In genomic region chr14:103584326-103584915, GRCh38 we compare ENCODE assay signal across 22 cellular contexts. TPM values are rescaled to one million over a fixed set of nuclear protein-coding genes. Genes with fewer than 3 reads are reported as not detected.
DNase-seq lines count a peak whose midpoint lies in the region; ATAC-seq, FAIRE-seq and TF ChIP-seq lines count a peak whose summit lies in the region.
"Had no signal": no experiment of that assay in that cellular context is flagged by ENCODE, and none has a peak within 500 bp of the region (broad histone marks: within the 10 kb centered on the region; RNA-seq: fewer than 3 reads in every experiment).

No MANE protein-coding gene starts in this region.

- peak overlapping the region; percentile 67 for H3K27ac Mint-ChIP-seq in WTC11
- H3K27ac Mint-ChIP-seq: HFFc6 had no signal

- H3K79me2 ChIP-seq in HepG2 (ENCODE audit: insufficient read depth, low read length) = no peaks in the 10 kb centered on the region

- ATAC-seq in WTC11 (no peak), HepG2 (no peak), GM21360 (IDR thresholded peaks at IDR 0.05; ENCODE audit: unreplicated experiment) (no peak)
- ATAC-seq: HCT116 had no signal

- H4K20me1 ChIP-seq in HepG2 (ENCODE audit: insufficient read depth, low read length) = no peaks in the 10 kb centered on the region

- TF ChIP-seq EP300 in HepG2 (IDR thresholded peaks at IDR 0.05; ENCODE audit: low read depth in 2 of 2, low read length in 2 of 2) = no peak
- no peak for TF ChIP-seq EP300 in HepG2 (CRISPR knock-in tag; IDR thresholded peaks at IDR 0.05; ENCODE audit: borderline replicate concordance)

- no peaks in the 10 kb centered on the region for H3K27me3 Mint-ChIP-seq in WTC11 (ENCODE audit: low read depth)
- H3K27me3 Mint-ChIP-seq: CD4-positive, CD25-positive, alpha-beta regulatory T cell; CD8-positive, alpha-beta memory T cell; IgD-negative memory B cell had no signal

- TF ChIP-seq CTCF in RWPE1 (conservative IDR thresholded peaks at IDR 0.05; ENCODE audit: low read depth) (no peak), WTC11 (IDR thresholded peaks at IDR 0.05) (no peak), HepG2 (CRISPR knock-in tag; IDR thresholded peaks at IDR 0.05) (no peak), coronary artery (IDR thresholded peaks at IDR 0.05) (no peak)

- H3K27ac ChIP-seq in RWPE1 = peak overlapping the region; percentile 70
- no peak overlapping the region for H3K27ac ChIP-seq in HepG2 (ENCODE audit: extremely low read length, insufficient read depth, low read length)
- no peak overlapping the region for H3K27ac ChIP-seq in coronary artery

- no peak overlapping the region for H3K4me2 ChIP-seq in HepG2 (ENCODE audit: low read depth, low read length)

- no peak for TF ChIP-seq POLR2A in HepG2 (IDR thresholded peaks at IDR 0.05; ENCODE audit: insufficient read depth in 1 of 2, low read depth in 2 of 2, low read length in 2 of 2)

- H3K4me3 Mint-ChIP-seq in WTC11 = no peak overlapping the region
- H3K4me3 Mint-ChIP-seq: CD4-positive, CD25-positive, alpha-beta regulatory T cell; CD8-positive, alpha-beta memory T cell; HFFc6; IgD-negative memory B cell had no signal

- FAIRE-seq in HepG2 (lab: Jason Lieb, UNC) = no peak
- FAIRE-seq: A204.1, G401.6, GM12892, GM18507, HTR-8/SVneo had no signal

- H3K4me1 Mint-ChIP-seq in WTC11 = no peaks in the 10 kb centered on the region
- H3K4me1 Mint-ChIP-seq: IgD-negative memory B cell had no signal

- POLR2A ChIA-PET in RWPE1 (lab: Yijun Ruan, JAX; ENCODE audit: low non-redundant PET) = no interaction called here
- POLR2A ChIA-PET in WTC11 (lab: Charles Lee) = no interaction called here
- POLR2A ChIA-PET in HepG2 (lab: Yijun Ruan, JAX) = no interaction called here

- peaks cover 26% of the 10 kb centered on the region for H3K36me3 Mint-ChIP-seq in WTC11

- BruUV-seq in HepG2 (replicated peaks; lab: Mats Ljungman, UMichigan) = no TSS peak

- H3K9me3 ChIP-seq in HepG2 (ENCODE audit: low read length) = no peaks in the 10 kb centered on the region
- H3K9me3 ChIP-seq: BE2C had no signal

- no peak overlapping the region for H2AFZ ChIP-seq in HepG2 (ENCODE audit: low read length)

- 90% methylated on average over 11 of the region's 11 CpGs for WGBS in HepG2 (ENCODE audit: low lambda C conversion rate)

- no peak overlapping the region for H3K4me3 ChIP-seq in HepG2 (replicated peaks in 1 of 3; ENCODE audit: insufficient read depth in 1 of 3, low read depth in 2 of 3, low read length in 3 of 3)
- no peak overlapping the region for H3K4me3 ChIP-seq in coronary artery

- intact Hi-C loops in HepG2 (cut with micrococcal nuclease; ENCODE audit: unreplicated experiment) = no loop called here

- H3K9ac ChIP-seq in HepG2 (ENCODE audit: insufficient read depth, low read depth, low read length) = no peak overlapping the region

- in situ Hi-C loops in HepG2 (cut with HindIII; ENCODE audit: extremely low pct_ligation_motif_present, low pct_unique_long_range_greater_than_20kb) = no loop called here

- DNase-seq in RWPE1 (ENCODE audit: low spot score) (no peak), WTC11 (ENCODE audit: low spot score) (no peak), HepG2 (ENCODE audit: low spot score) (no peak), T-helper 2 cell (no peak), coronary artery (ENCODE audit: low spot score) (no peak)
- DNase-seq: ACHN; BE2C; C1 segment of cervical spinal cord; CD4-positive, CD25-positive, alpha-beta regulatory T cell; CD8-positive, alpha-beta memory T cell; COR-L47; GOT3; H7; HFFc6 had no signal

- H3K36me3 ChIP-seq in HepG2 (replicated peaks in 1 of 2; ENCODE audit: control insufficient read depth in 1 of 2, insufficient read depth in 2 of 2, low read length in 2 of 2) = peaks cover 0 to 4% of the 10 kb centered on the region in 2 experiments; a peak in 3 of 5 replicates

- H3K9me3 Mint-ChIP-seq in WTC11 = peaks cover 3% of the 10 kb centered on the region
- H3K9me3 Mint-ChIP-seq: CD4-positive, CD25-positive, alpha-beta regulatory T cell; CD8-positive, alpha-beta memory T cell; HFFc6; IgD-negative memory B cell had no signal

- peaks cover 10% of the 10 kb centered on the region for H3K4me1 ChIP-seq in HepG2 (ENCODE audit: insufficient read depth, low read length)
- H3K4me1 ChIP-seq: BE2C had no signal

- CTCF ChIA-PET in RWPE1 (lab: Yijun Ruan, JAX) (no interaction called here), WTC11 (lab: Charles Lee) (interaction anchor here (1.7 kb wide), 1 partner anchor 66 kb away, joined by 3 read pairs; no protein-coding TSS in a partner anchor), HepG2 (lab: Yijun Ruan, JAX; ENCODE audit: low intra/inter-chr PET ratio, low total read pairs) (no interaction called here)

- TF ChIP-seq RAD21 in HepG2 (CRISPR knock-in tag; IDR thresholded peaks at IDR 0.05) = no peak

- no peaks in the 10 kb centered on the region for H3K27me3 ChIP-seq in HepG2 (ENCODE audit: control insufficient read depth in 1 of 2, insufficient read depth in 2 of 2, low read length in 2 of 2)
- H3K27me3 ChIP-seq: BE2C had no signal

RNA-seq across cellular contexts. Expression of gene COA8, which starts 21.7 kb away (rescaled TPM):
- total RNA-seq in WTC11 (2021) (34.7 to 36.7 TPM (median 36.4 TPM) in 3 replicates), HepG2 (2016; rRNA removed; fragmentation: Illumina TruSeq; extraction: Trizol) (25.1 and 25.2 TPM in 2 replicates)
- 29.4 and 38.9 TPM in 2 replicates for total RNA-seq in HepG2 (2016; cell fraction: cytosol; rRNA removed; fragmentation: Illumina TruSeq; extraction: Trizol; ENCODE audit: low read depth)
- 25.7 and 29.2 TPM in 2 replicates for total RNA-seq in HepG2 (2016; cell fraction: insoluble cytoplasmic fraction; rRNA removed; fragmentation: Illumina TruSeq; extraction: Trizol)
- 46.6 and 48.0 TPM in 2 replicates for total RNA-seq in HepG2 (2016; cell fraction: membrane; rRNA removed; fragmentation: Illumina TruSeq; extraction: Trizol)
- total RNA-seq in HepG2 (2016; cell fraction: nucleus; rRNA removed; fragmentation: Illumina TruSeq; extraction: Trizol) = 11.0 and 15.0 TPM in 2 replicates
- polyA plus RNA-seq in HepG2 (2011; rRNA removed) = 10.9 and 14.0 TPM in 2 replicates
- 10.2 and 14.5 TPM in 2 replicates for polyA plus RNA-seq in HepG2 (2011; cell fraction: cytosol; rRNA removed)
- polyA plus RNA-seq in HepG2 (2011; cell fraction: nucleus; rRNA removed) = 2.6 and 3.1 TPM in 2 replicates
- polyA plus RNA-seq in HepG2 (2012) = 25.7 and 32.6 TPM in 2 replicates
- 63.7 and 73.8 TPM in 2 replicates for polyA plus RNA-seq in HepG2 (2016; cell fraction: cytosol; fragmentation: Illumina TruSeq; extraction: Trizol; ENCODE audit: low read depth)
- polyA plus RNA-seq in HepG2 (2016; cell fraction: insoluble cytoplasmic fraction; fragmentation: Illumina TruSeq; extraction: Trizol; ENCODE audit: low read depth) = 33.7 and 39.8 TPM in 2 replicates
- 52.0 and 59.9 TPM in 2 replicates for polyA plus RNA-seq in HepG2 (2016; cell fraction: membrane; fragmentation: Illumina TruSeq; extraction: Trizol; ENCODE audit: low read depth)
- 21.5 and 21.7 TPM in 2 replicates for polyA plus RNA-seq in HepG2 (2016; cell fraction: nucleus; fragmentation: Illumina TruSeq; extraction: Trizol; ENCODE audit: insufficient read depth, low read depth)
- polyA minus RNA-seq in HepG2 (2011; rRNA and poly(A)+ RNA removed; ENCODE audit: low replicate concordance) = 4.7 and 5.1 TPM in 2 replicates
- polyA minus RNA-seq in HepG2 (2011; cell fraction: cytosol; rRNA and poly(A)+ RNA removed) = 3.6 and 6.4 TPM in 2 replicates
- 10.1 and 11.3 TPM in 2 replicates for polyA minus RNA-seq in HepG2 (2011; cell fraction: nucleus; rRNA and poly(A)+ RNA removed)

RNA-seq across cellular contexts. Expression of gene BAG5, which starts 22.0 kb away (rescaled TPM):
- total RNA-seq in WTC11 (2021) (23.9 to 29.2 TPM (median 24.8 TPM) in 3 replicates), HepG2 (2016; rRNA removed; fragmentation: Illumina TruSeq; extraction: Trizol) (21.0 and 34.8 TPM in 2 replicates)
- 2.3 and 2.5 TPM in 2 replicates for total RNA-seq in HepG2 (2016; cell fraction: cytosol; rRNA removed; fragmentation: Illumina TruSeq; extraction: Trizol; ENCODE audit: low read depth)
- 21.9 and 34.1 TPM in 2 replicates for total RNA-seq in HepG2 (2016; cell fraction: insoluble cytoplasmic fraction; rRNA removed; fragmentation: Illumina TruSeq; extraction: Trizol)
- total RNA-seq in HepG2 (2016; cell fraction: membrane; rRNA removed; fragmentation: Illumina TruSeq; extraction: Trizol) = 11.4 and 14.2 TPM in 2 replicates
- 14.8 and 16.2 TPM in 2 replicates for total RNA-seq in HepG2 (2016; cell fraction: nucleus; rRNA removed; fragmentation: Illumina TruSeq; extraction: Trizol)
- 3.0 and 3.5 TPM in 2 replicates for polyA plus RNA-seq in HepG2 (2011; rRNA removed)
- 2.5 and 3.9 TPM in 2 replicates for polyA plus RNA-seq in HepG2 (2011; cell fraction: cytosol; rRNA removed)
- 3.3 and 3.7 TPM in 2 replicates for polyA plus RNA-seq in HepG2 (2011; cell fraction: nucleus; rRNA removed)
- polyA plus RNA-seq in HepG2 (2012) = 7.9 and 9.3 TPM in 2 replicates
- polyA plus RNA-seq in HepG2 (2016; cell fraction: cytosol; fragmentation: Illumina TruSeq; extraction: Trizol; ENCODE audit: low read depth) = 1.0 and 1.3 TPM in 2 replicates
- 16.8 and 20.0 TPM in 2 replicates for polyA plus RNA-seq in HepG2 (2016; cell fraction: insoluble cytoplasmic fraction; fragmentation: Illumina TruSeq; extraction: Trizol; ENCODE audit: low read depth)
- 5.3 and 6.2 TPM in 2 replicates for polyA plus RNA-seq in HepG2 (2016; cell fraction: membrane; fragmentation: Illumina TruSeq; extraction: Trizol; ENCODE audit: low read depth)
- polyA plus RNA-seq in HepG2 (2016; cell fraction: nucleus; fragmentation: Illumina TruSeq; extraction: Trizol; ENCODE audit: insufficient read depth, low read depth) = 13.8 and 14.6 TPM in 2 replicates
- 5.3 and 11.8 TPM in 2 replicates for polyA minus RNA-seq in HepG2 (2011; rRNA and poly(A)+ RNA removed; ENCODE audit: low replicate concordance)
- polyA minus RNA-seq in HepG2 (2011; cell fraction: cytosol; rRNA and poly(A)+ RNA removed) = 7.2 and 8.6 TPM in 2 replicates
- 9.8 and 9.9 TPM in 2 replicates for polyA minus RNA-seq in HepG2 (2011; cell fraction: nucleus; rRNA and poly(A)+ RNA removed)

RNA-seq across cellular contexts. Expression of gene KLC1, which starts 44.6 kb away (rescaled TPM):
- 134 to 171 TPM (median 147 TPM) in 3 replicates for total RNA-seq in WTC11 (2021)
- total RNA-seq in HepG2 (2016; rRNA removed; fragmentation: Illumina TruSeq; extraction: Trizol) = 57.8 and 63.5 TPM in 2 replicates
- 7.9 TPM in 2 replicates for total RNA-seq in HepG2 (2016; cell fraction: cytosol; rRNA removed; fragmentation: Illumina TruSeq; extraction: Trizol; ENCODE audit: low read depth)
- total RNA-seq in HepG2 (2016; cell fraction: insoluble cytoplasmic fraction; rRNA removed; fragmentation: Illumina TruSeq; extraction: Trizol) = 54.6 and 66.2 TPM in 2 replicates
- 16.0 and 16.3 TPM in 2 replicates for total RNA-seq in HepG2 (2016; cell fraction: membrane; rRNA removed; fragmentation: Illumina TruSeq; extraction: Trizol)
- total RNA-seq in HepG2 (2016; cell fraction: nucleus; rRNA removed; fragmentation: Illumina TruSeq; extraction: Trizol) = 62.3 and 79.9 TPM in 2 replicates
- 53.2 and 61.0 TPM in 2 replicates for polyA plus RNA-seq in HepG2 (2011; rRNA removed)
- 58.4 and 64.7 TPM in 2 replicates for polyA plus RNA-seq in HepG2 (2011; cell fraction: cytosol; rRNA removed)
- 171 and 186 TPM in 2 replicates for polyA plus RNA-seq in HepG2 (2011; cell fraction: nucleus; rRNA removed)
- 40.1 and 53.2 TPM in 2 replicates for polyA plus RNA-seq in HepG2 (2012)
- polyA plus RNA-seq in HepG2 (2016; cell fraction: cytosol; fragmentation: Illumina TruSeq; extraction: Trizol; ENCODE audit: low read depth) = 3.0 and 3.1 TPM in 2 replicates
- 50.1 and 51.1 TPM in 2 replicates for polyA plus RNA-seq in HepG2 (2016; cell fraction: insoluble cytoplasmic fraction; fragmentation: Illumina TruSeq; extraction: Trizol; ENCODE audit: low read depth)
- 7.4 and 9.4 TPM in 2 replicates for polyA plus RNA-seq in HepG2 (2016; cell fraction: membrane; fragmentation: Illumina TruSeq; extraction: Trizol; ENCODE audit: low read depth)
- polyA plus RNA-seq in HepG2 (2016; cell fraction: nucleus; fragmentation: Illumina TruSeq; extraction: Trizol; ENCODE audit: insufficient read depth, low read depth) = 92.4 and 93.3 TPM in 2 replicates
- 45.0 and 49.1 TPM in 2 replicates for polyA minus RNA-seq in HepG2 (2011; rRNA and poly(A)+ RNA removed; ENCODE audit: low replicate concordance)
- 30.6 and 37.7 TPM in 2 replicates for polyA minus RNA-seq in HepG2 (2011; cell fraction: cytosol; rRNA and poly(A)+ RNA removed)
- 152 and 165 TPM in 2 replicates for polyA minus RNA-seq in HepG2 (2011; cell fraction: nucleus; rRNA and poly(A)+ RNA removed)

RNA-seq across cellular contexts. Expression of gene TRMT61A, which starts 55.4 kb away (rescaled TPM):
- total RNA-seq in WTC11 (2021) = 11.8 to 15.5 TPM (median 12.3 TPM) in 3 replicates
- 12.2 and 13.6 TPM in 2 replicates for total RNA-seq in HepG2 (2016; rRNA removed; fragmentation: Illumina TruSeq; extraction: Trizol)
- 4.0 and 5.2 TPM in 2 replicates for total RNA-seq in HepG2 (2016; cell fraction: cytosol; rRNA removed; fragmentation: Illumina TruSeq; extraction: Trizol; ENCODE audit: low read depth)
- 12.4 and 14.5 TPM in 2 replicates for total RNA-seq in HepG2 (2016; cell fraction: insoluble cytoplasmic fraction; rRNA removed; fragmentation: Illumina TruSeq; extraction: Trizol)
- 8.3 and 9.6 TPM in 2 replicates for total RNA-seq in HepG2 (2016; cell fraction: membrane; rRNA removed; fragmentation: Illumina TruSeq; extraction: Trizol)
- 10.4 and 11.7 TPM in 2 replicates for total RNA-seq in HepG2 (2016; cell fraction: nucleus; rRNA removed; fragmentation: Illumina TruSeq; extraction: Trizol)
- 6.5 and 9.8 TPM in 2 replicates for polyA plus RNA-seq in HepG2 (2011; rRNA removed)
- polyA plus RNA-seq in HepG2 (2011; cell fraction: cytosol; rRNA removed) = 6.4 and 11.5 TPM in 2 replicates
- polyA plus RNA-seq in HepG2 (2011; cell fraction: nucleus; rRNA removed) = 26.1 and 31.2 TPM in 2 replicates
- polyA plus RNA-seq in HepG2 (2012) = 4.0 and 8.4 TPM in 2 replicates
- 3.9 and 4.4 TPM in 2 replicates for polyA plus RNA-seq in HepG2 (2016; cell fraction: cytosol; fragmentation: Illumina TruSeq; extraction: Trizol; ENCODE audit: low read depth)
- 12.0 and 13.1 TPM in 2 replicates for polyA plus RNA-seq in HepG2 (2016; cell fraction: insoluble cytoplasmic fraction; fragmentation: Illumina TruSeq; extraction: Trizol; ENCODE audit: low read depth)
- 6.7 and 7.2 TPM in 2 replicates for polyA plus RNA-seq in HepG2 (2016; cell fraction: membrane; fragmentation: Illumina TruSeq; extraction: Trizol; ENCODE audit: low read depth)
- polyA plus RNA-seq in HepG2 (2016; cell fraction: nucleus; fragmentation: Illumina TruSeq; extraction: Trizol; ENCODE audit: insufficient read depth, low read depth) = 13.5 and 14.3 TPM in 2 replicates
- polyA minus RNA-seq in HepG2 (2011; rRNA and poly(A)+ RNA removed; ENCODE audit: low replicate concordance) = 14.6 and 19.9 TPM in 2 replicates
- 4.6 and 4.7 TPM in 2 replicates for polyA minus RNA-seq in HepG2 (2011; cell fraction: cytosol; rRNA and poly(A)+ RNA removed)
- polyA minus RNA-seq in HepG2 (2011; cell fraction: nucleus; rRNA and poly(A)+ RNA removed) = 15.8 and 16.6 TPM in 2 replicates
